1 cellular context compared by ENCODE assay signal in genomic region chr1:234875953-234876814, GRCh38.
TF ChIP-seq lines count a peak whose summit lies in the region.

No MANE protein-coding gene starts in this region.

TF ChIP-seq in HepG2, 621 proteins besides CTCF, POLR2A, EP300 and RAD21 (continued from another document and continues in another):
- TF ChIP-seq HMGXB3 (CRISPR knock-in tag; IDR thresholded peaks at IDR 0.05; ENCODE audit: borderline replicate concordance) (0 out of 2 replicates have a peak, but pooled peaks have one; percentile 32), ZNF710 (CRISPR knock-in tag; IDR thresholded peaks at IDR 0.05; ENCODE audit: borderline replicate concordance) (peak; percentile 86; the same call in 1 of the 2 replicates), ESRRA (CRISPR knock-in tag; IDR thresholded peaks at IDR 0.05; ENCODE audit: low read depth) (peak; percentile 85), ZNF331 (CRISPR knock-in tag; IDR thresholded peaks at IDR 0.05) (peak; percentile 93), TP53 (CRISPR knock-in tag; conservative IDR thresholded peaks at IDR 0.05) (0 out of 2 replicates have a peak, but pooled peaks have one; percentile 35), ZNF839 (CRISPR knock-in tag; IDR thresholded peaks at IDR 0.05; ENCODE audit: borderline replicate concordance) (no peak), CHD4 (IDR thresholded peaks at IDR 0.05; ENCODE audit: borderline replicate concordance, low read length) (no peak; the same call in 1 of the 2 replicates), EED (CRISPR knock-in tag; IDR thresholded peaks at IDR 0.05) (peak; percentile 70; the same call in 1 of the 2 replicates), FOXA1 (IDR thresholded peaks at IDR 0.05) (no peak), FOXA1 (CRISPR knock-in tag; IDR thresholded peaks at IDR 0.05) (peak; percentile 90), CC2D1A (CRISPR knock-in tag; IDR thresholded peaks at IDR 0.05) (no peak), MYC (CRISPR knock-in tag; IDR thresholded peaks at IDR 0.05; ENCODE audit: borderline replicate concordance) (0 out of 2 replicates have a peak, but pooled peaks have one; percentile 12), ZBTB4 (CRISPR knock-in tag; IDR thresholded peaks at IDR 0.05; ENCODE audit: borderline replicate concordance) (peak; percentile 16; the same call in 1 of the 2 replicates), KAT7 (CRISPR knock-in tag; IDR thresholded peaks at IDR 0.05; ENCODE audit: borderline replicate concordance) (0 out of 2 replicates have a peak, but pooled peaks have one; percentile 31), MEF2D (CRISPR knock-in tag; IDR thresholded peaks at IDR 0.05) (peak; percentile 83), FOXO1 (CRISPR knock-in tag; IDR thresholded peaks at IDR 0.05) (peak; percentile 99), PPARG (CRISPR knock-in tag; conservative IDR thresholded peaks at IDR 0.05) (peak; percentile 67), KDM6A (CRISPR knock-in tag; IDR thresholded peaks at IDR 0.05; ENCODE audit: low read depth) (0 out of 2 replicates have a peak, but pooled peaks have one; percentile 41), KLF16 (CRISPR knock-in tag; IDR thresholded peaks at IDR 0.05) (peak in 1 of 2 experiments; percentile 87; a peak in 2 of 4 replicates), ZSCAN21 (CRISPR knock-in tag; IDR thresholded peaks at IDR 0.05; ENCODE audit: borderline replicate concordance) (0 out of 2 replicates have a peak, but pooled peaks have one; percentile 22), RXRB (CRISPR knock-in tag; IDR thresholded peaks at IDR 0.05; ENCODE audit: borderline replicate concordance) (peak; percentile 97), ZNF207 (IDR thresholded peaks at IDR 0.05; ENCODE audit: borderline replicate concordance) (no peak), NCOA2 (CRISPR knock-in tag; IDR thresholded peaks at IDR 0.05) (peak; percentile 96), MTF1 (CRISPR knock-in tag; IDR thresholded peaks at IDR 0.05) (no peak; the same call in 1 of the 2 replicates), ZBTB33 (CRISPR knock-in tag; IDR thresholded peaks at IDR 0.05) (peak; percentile 64; the same call in 1 of the 2 replicates), ZNF329 (CRISPR knock-in tag; IDR thresholded peaks at IDR 0.05; ENCODE audit: low read depth) (peak; percentile 63; the same call in 1 of the 2 replicates), TAF1 (CRISPR knock-in tag; IDR thresholded peaks at IDR 0.05) (peak; percentile 34; the same call in 1 of the 2 replicates), NR2F2 (IDR thresholded peaks at IDR 0.05; ENCODE audit: borderline replicate concordance, low read depth) (peak; percentile 95), MIXL1 (CRISPR knock-in tag; IDR thresholded peaks at IDR 0.05) (peak; percentile 84), LCORL (IDR thresholded peaks at IDR 0.05) (peak; percentile 15; the same call in 1 of the 2 replicates), LCORL (CRISPR knock-in tag; IDR thresholded peaks at IDR 0.05) (peak; percentile 85), ARNTL (CRISPR knock-in tag; IDR thresholded peaks at IDR 0.05) (0 out of 2 replicates have a peak, but pooled peaks have one; percentile 62), SP4 (CRISPR knock-in tag; IDR thresholded peaks at IDR 0.05) (no peak), ZNF740 (CRISPR knock-in tag; IDR thresholded peaks at IDR 0.05) (0 out of 2 replicates have a peak, but pooled peaks have one; percentile 27), ZNF614 (CRISPR knock-in tag; IDR thresholded peaks at IDR 0.05; ENCODE audit: borderline replicate concordance) (no peak; the same call in 1 of the 2 replicates), MED1 (CRISPR knock-in tag; IDR thresholded peaks at IDR 0.05) (peak; percentile 98), MXD4 (CRISPR knock-in tag; IDR thresholded peaks at IDR 0.05) (no peak), NRL (CRISPR knock-in tag; IDR thresholded peaks at IDR 0.05; ENCODE audit: borderline replicate concordance) (no peak), NR1H2 (CRISPR knock-in tag; IDR thresholded peaks at IDR 0.05; ENCODE audit: borderline replicate concordance, low read depth) (peak; percentile 54; the same call in 1 of the 2 replicates), SMC3 (IDR thresholded peaks at IDR 0.05; ENCODE audit: low read length) (peak; percentile 56), PCBP1 (IDR thresholded peaks at IDR 0.05; ENCODE audit: borderline replicate concordance, low read depth, low read length) (0 out of 2 replicates have a peak, but pooled peaks have one; percentile 56), MAF1 (CRISPR knock-in tag; IDR thresholded peaks at IDR 0.05; ENCODE audit: borderline replicate concordance) (no peak; the same call in 1 of the 2 replicates), ZBTB25 (CRISPR knock-in tag; IDR thresholded peaks at IDR 0.05) (peak; percentile 37; the same call in 1 of the 2 replicates), MEIS2 (CRISPR knock-in tag; IDR thresholded peaks at IDR 0.05) (peak; percentile 90), TSC22D2 (CRISPR knock-in tag; IDR thresholded peaks at IDR 0.05; ENCODE audit: borderline replicate concordance) (0 out of 2 replicates have a peak, but pooled peaks have one; percentile 20), ZSCAN12 (CRISPR knock-in tag; IDR thresholded peaks at IDR 0.05) (no peak), SYNCRIP (IDR thresholded peaks at IDR 0.05; ENCODE audit: insufficient read depth, low read depth, low read length) (no peak), NCOR1 (IDR thresholded peaks at IDR 0.05; ENCODE audit: borderline replicate concordance, low read length) (peak; percentile 86)
- TF ChIP-seq, protein P1, sequence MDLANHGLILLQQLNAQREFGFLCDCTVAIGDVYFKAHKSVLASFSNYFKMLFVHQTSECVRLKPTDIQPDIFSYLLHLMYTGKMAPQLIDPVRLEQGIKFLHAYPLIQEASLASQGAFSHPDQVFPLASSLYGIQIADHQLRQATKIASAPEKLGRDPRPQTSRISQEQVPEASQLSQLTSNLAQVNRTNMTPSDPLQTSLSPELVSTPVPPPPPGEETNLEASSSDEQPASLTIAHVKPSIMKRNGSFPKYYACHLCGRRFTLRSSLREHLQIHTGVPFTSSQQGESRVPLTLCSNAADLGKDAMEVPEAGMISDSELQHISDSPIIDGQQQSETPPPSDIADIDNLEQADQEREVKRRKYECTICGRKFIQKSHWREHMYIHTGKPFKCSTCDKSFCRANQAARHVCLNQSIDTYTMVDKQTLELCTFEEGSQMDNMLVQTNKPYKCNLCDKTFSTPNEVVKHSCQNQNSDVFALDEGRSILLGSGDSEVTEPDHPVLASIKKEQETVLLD (CRISPR knock-in tag; IDR thresholded peaks at IDR 0.05; ENCODE audit: low read depth) = 0 out of 2 replicates have a peak, but pooled peaks have one; percentile 1
- TF ChIP-seq, protein P2, sequence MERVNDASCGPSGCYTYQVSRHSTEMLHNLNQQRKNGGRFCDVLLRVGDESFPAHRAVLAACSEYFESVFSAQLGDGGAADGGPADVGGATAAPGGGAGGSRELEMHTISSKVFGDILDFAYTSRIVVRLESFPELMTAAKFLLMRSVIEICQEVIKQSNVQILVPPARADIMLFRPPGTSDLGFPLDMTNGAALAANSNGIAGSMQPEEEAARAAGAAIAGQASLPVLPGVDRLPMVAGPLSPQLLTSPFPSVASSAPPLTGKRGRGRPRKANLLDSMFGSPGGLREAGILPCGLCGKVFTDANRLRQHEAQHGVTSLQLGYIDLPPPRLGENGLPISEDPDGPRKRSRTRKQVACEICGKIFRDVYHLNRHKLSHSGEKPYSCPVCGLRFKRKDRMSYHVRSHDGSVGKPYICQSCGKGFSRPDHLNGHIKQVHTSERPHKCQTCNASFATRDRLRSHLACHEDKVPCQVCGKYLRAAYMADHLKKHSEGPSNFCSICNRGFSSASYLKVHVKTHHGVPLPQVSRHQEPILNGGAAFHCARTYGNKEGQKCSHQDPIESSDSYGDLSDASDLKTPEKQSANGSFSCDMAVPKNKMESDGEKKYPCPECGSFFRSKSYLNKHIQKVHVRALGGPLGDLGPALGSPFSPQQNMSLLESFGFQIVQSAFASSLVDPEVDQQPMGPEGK (CRISPR knock-in tag; IDR thresholded peaks at IDR 0.05) = peak; percentile 56
